Comparison of ENCODE assay signal across 13 cellular contexts in the genomic region with DNA sequence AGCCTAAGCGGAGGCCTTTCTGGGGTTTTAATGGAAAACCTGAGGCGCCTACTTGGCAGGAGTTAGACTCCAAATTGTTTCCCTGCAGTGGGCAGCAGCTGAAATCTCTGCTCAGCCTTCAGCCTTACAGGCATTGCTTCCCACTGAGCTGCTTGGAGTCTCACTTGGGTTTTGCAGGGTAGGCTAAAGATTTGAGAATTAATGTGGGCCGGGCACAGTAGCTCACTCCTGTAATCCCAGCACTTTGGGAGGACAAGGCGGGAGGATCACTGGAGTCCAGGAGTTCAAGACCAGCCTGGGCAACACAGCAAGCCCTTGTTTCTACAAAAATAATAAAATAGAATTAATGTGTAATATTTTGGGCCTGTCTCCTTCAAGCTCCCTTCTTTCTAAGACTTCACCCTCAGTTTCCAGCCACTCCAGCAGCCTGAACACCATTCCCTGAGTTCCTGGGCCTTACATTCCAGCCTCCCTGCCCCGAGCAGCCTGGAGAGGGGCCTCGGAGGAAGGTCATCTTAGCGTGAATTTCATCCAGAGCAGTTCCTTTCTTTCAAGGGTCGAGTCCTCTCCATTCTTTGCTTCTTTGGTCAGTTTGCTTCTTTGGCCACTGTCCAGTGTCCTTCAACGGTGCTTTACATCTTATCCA. TPM values are rescaled to one million over a fixed set of nuclear protein-coding genes. Genes with fewer than 3 reads are reported as not detected.
DNase-seq lines count a peak whose midpoint lies in the region; ATAC-seq and TF ChIP-seq lines count a peak whose summit lies in the region.
"Had no signal": no experiment of that assay in that cellular context is flagged by ENCODE, and none has a peak within 500 bp of the region (broad histone marks: within the 10 kb centered on the region; RNA-seq: fewer than 3 reads in every experiment).

No MANE protein-coding gene starts in this region.

- POLR2A ChIA-PET in RWPE1 (lab: Yijun Ruan, JAX; ENCODE audit: low non-redundant PET) = no interaction called here

- H3K9ac ChIP-seq in rectal smooth muscle tissue (ENCODE audit: low read length) = no peak overlapping the region

- no peak for DNase-seq in CD4-positive, CD25-positive, alpha-beta regulatory T cell
- DNase-seq in midbrain (lab: John Stamatoyannopoulos, UW) (no peak), foreskin melanocyte (no peak), RWPE1 (ENCODE audit: low spot score) (no peak), islet precursor cell (no peak)
- DNase-seq: activated T-cell treated with anti-CD3 and anti-CD28 coated beads, Interleukin-2, amount 50 U/mL, for 72 hours; AML-193; GDM1; NCI-H446 treated with DMSO at 0.1 percent for 48 hours had no signal

- no peaks in the 10 kb centered on the region for H3K27me3 ChIP-seq in CD4-positive, CD25-positive, alpha-beta regulatory T cell (ENCODE audit: control insufficient read depth, insufficient read depth, low read length)
- H3K27me3 ChIP-seq in layer of hippocampus (ENCODE audit: control insufficient read depth, insufficient read depth, low read length) = no peaks in the 10 kb centered on the region
- no peaks in the 10 kb centered on the region for H3K27me3 ChIP-seq in rectal smooth muscle tissue (ENCODE audit: control insufficient read depth, insufficient read depth, low read length)

- CTCF ChIA-PET in RWPE1 (lab: Yijun Ruan, JAX) = no interaction called here

- H3K9me3 ChIP-seq in CD4-positive, CD25-positive, alpha-beta regulatory T cell (ENCODE audit: control insufficient read depth in 2 of 2, low read length in 2 of 2) = no peaks in the 10 kb centered on the region

- H3K4me3 Mint-ChIP-seq in CD4-positive, CD25-positive, alpha-beta regulatory T cell = no peak overlapping the region
- H3K4me3 Mint-ChIP-seq in activated T-helper 17 cell treated with anti-CD3 and anti-CD28 coated beads, Interleukin-2, amount 50 U/mL, for 72 hours = no peak overlapping the region
- H3K4me3 Mint-ChIP-seq: activated T-cell treated with anti-CD3 and anti-CD28 coated beads, Interleukin-2, amount 50 U/mL, for 72 hours had no signal

- no peak overlapping the region for H3K4me3 ChIP-seq in CD4-positive, CD25-positive, alpha-beta regulatory T cell (ENCODE audit: low read depth, low read length)
- H3K4me3 ChIP-seq in rectal smooth muscle tissue (ENCODE audit: low read length) = peak overlapping the region; percentile 55

- H3K9me3 Mint-ChIP-seq in CD4-positive, CD25-positive, alpha-beta regulatory T cell = peaks cover 0 to 2% (median 0%) of the 10 kb centered on the region in 7 donors
- H3K9me3 Mint-ChIP-seq in activated T-helper 17 cell treated with anti-CD3 and anti-CD28 coated beads, Interleukin-2, amount 50 U/mL, for 72 hours = no peaks in the 10 kb centered on the region
- H3K9me3 Mint-ChIP-seq: activated T-cell treated with anti-CD3 and anti-CD28 coated beads, Interleukin-2, amount 50 U/mL, for 72 hours had no signal

- peaks cover 17% of the 10 kb centered on the region for H3K4me1 ChIP-seq in CD4-positive, CD25-positive, alpha-beta regulatory T cell (ENCODE audit: control insufficient read depth, insufficient read depth, low read length, poor library complexity, severe bottlenecking)
- H3K4me1 ChIP-seq in rectal smooth muscle tissue (ENCODE audit: control insufficient read depth, insufficient read depth, low read length) = peaks cover 17% of the 10 kb centered on the region

- H3K27me3 Mint-ChIP-seq in CD4-positive, CD25-positive, alpha-beta regulatory T cell = no peaks in the 10 kb centered on the region
- H3K27me3 Mint-ChIP-seq in activated T-helper 17 cell treated with anti-CD3 and anti-CD28 coated beads, Interleukin-2, amount 50 U/mL, for 72 hours = no peaks in the 10 kb centered on the region

- H3K36me3 Mint-ChIP-seq in CD4-positive, CD25-positive, alpha-beta regulatory T cell = no peaks in the 10 kb centered on the region
- no peaks in the 10 kb centered on the region for H3K36me3 Mint-ChIP-seq in activated T-helper 17 cell treated with anti-CD3 and anti-CD28 coated beads, Interleukin-2, amount 50 U/mL, for 72 hours (ENCODE audit: low read depth)

- no peak for ATAC-seq in CD4-positive, CD25-positive, alpha-beta regulatory T cell (ENCODE audit: low read depth in 2 of 2)
- ATAC-seq in activated T-helper 17 cell treated with anti-CD3 and anti-CD28 coated beads, Interleukin-2, amount 50 U/mL, for 72 hours (replicated peaks) = no peak
- ATAC-seq: activated T-cell treated with anti-CD3 and anti-CD28 coated beads, Interleukin-2, amount 50 U/mL, for 72 hours had no signal

- peak overlapping the region; percentile 56 to 72 (median 63) for H3K27ac Mint-ChIP-seq in CD4-positive, CD25-positive, alpha-beta regulatory T cell
- H3K27ac Mint-ChIP-seq in activated T-helper 17 cell treated with anti-CD3 and anti-CD28 coated beads, Interleukin-2, amount 50 U/mL, for 72 hours = peak overlapping the region; percentile 58
- H3K27ac Mint-ChIP-seq: activated T-cell treated with anti-CD3 and anti-CD28 coated beads, Interleukin-2, amount 50 U/mL, for 72 hours had no signal

- TF ChIP-seq CTCF in RWPE1 (conservative IDR thresholded peaks at IDR 0.05; ENCODE audit: low read depth) = no peak

- peaks cover 5 to 25% (median 13%) of the 10 kb centered on the region in 4 donors for H3K4me1 Mint-ChIP-seq in CD4-positive, CD25-positive, alpha-beta regulatory T cell
- peaks cover 8% of the 10 kb centered on the region for H3K4me1 Mint-ChIP-seq in activated T-helper 17 cell treated with anti-CD3 and anti-CD28 coated beads, Interleukin-2, amount 50 U/mL, for 72 hours

- H3K36me3 ChIP-seq in CD4-positive, CD25-positive, alpha-beta regulatory T cell (ENCODE audit: control insufficient read depth, insufficient read depth, low read length) = no peaks in the 10 kb centered on the region
- H3K36me3 ChIP-seq in rectal smooth muscle tissue (ENCODE audit: control insufficient read depth, insufficient read depth, low read length) = no peaks in the 10 kb centered on the region

- H3K27ac ChIP-seq in CD4-positive, CD25-positive, alpha-beta regulatory T cell (ENCODE audit: insufficient read depth, low read length, poor library complexity, severe bottlenecking) = no peak overlapping the region
- H3K27ac ChIP-seq in layer of hippocampus (ENCODE audit: low read depth, low read length) = peak overlapping the region; percentile 67
- peak overlapping the region; percentile 83 for H3K27ac ChIP-seq in rectal smooth muscle tissue (ENCODE audit: low read depth, low read length)
- no peak overlapping the region for H3K27ac ChIP-seq in RWPE1

RNA-seq across cellular contexts. Expression of a gene that starts 9.1 kb away (rescaled TPM):
- total RNA-seq in CD4-positive, CD25-positive, alpha-beta regulatory T cell = not detected
- polyA plus RNA-seq in CD4-positive, CD25-positive, alpha-beta regulatory T cell = not detected
- total RNA-seq in activated T-helper 17 cell treated with anti-CD3 and anti-CD28 coated beads, Interleukin-2, amount 50 U/mL, for 72 hours = 1 to 10 TPM in 1 of 2 donors, under 1 TPM in 1; 0.43 to 2.5 TPM

RNA-seq across cellular contexts. Expression of a gene that starts 27.8 kb away (rescaled TPM):
- 183 TPM for total RNA-seq in CD4-positive, CD25-positive, alpha-beta regulatory T cell
- polyA plus RNA-seq in CD4-positive, CD25-positive, alpha-beta regulatory T cell = 100 to 1,000 TPM in 1 of 4 donors, 10 to 100 TPM in 3; 69.4 to 107 (median 77.1) TPM
- 100 to 1,000 TPM; 271 to 319 TPM for total RNA-seq in activated T-helper 17 cell treated with anti-CD3 and anti-CD28 coated beads, Interleukin-2, amount 50 U/mL, for 72 hours

RNA-seq across cellular contexts. Expression of a gene that starts 33.2 kb away (rescaled TPM):
- not detected for total RNA-seq in CD4-positive, CD25-positive, alpha-beta regulatory T cell
- not detected for polyA plus RNA-seq in CD4-positive, CD25-positive, alpha-beta regulatory T cell
- not detected for total RNA-seq in activated T-helper 17 cell treated with anti-CD3 and anti-CD28 coated beads, Interleukin-2, amount 50 U/mL, for 72 hours
- total RNA-seq: activated T-cell treated with anti-CD3 and anti-CD28 coated beads, Interleukin-2, amount 50 U/mL, for 72 hours; bronchial epithelial cell had no signal

Comparison
In these comparisons a context has a peak if more than half of its experiments do, and no peak if none do; other contexts are left out.
1. H3K27ac ChIP-seq: peak in layer of hippocampus (single experiment) and rectal smooth muscle tissue (single experiment); none in CD4-positive, CD25-positive, alpha-beta regulatory T cell (single experiment) and RWPE1 (single experiment).